ENCODE assay signal across 16 cellular contexts in the genomic region with DNA sequence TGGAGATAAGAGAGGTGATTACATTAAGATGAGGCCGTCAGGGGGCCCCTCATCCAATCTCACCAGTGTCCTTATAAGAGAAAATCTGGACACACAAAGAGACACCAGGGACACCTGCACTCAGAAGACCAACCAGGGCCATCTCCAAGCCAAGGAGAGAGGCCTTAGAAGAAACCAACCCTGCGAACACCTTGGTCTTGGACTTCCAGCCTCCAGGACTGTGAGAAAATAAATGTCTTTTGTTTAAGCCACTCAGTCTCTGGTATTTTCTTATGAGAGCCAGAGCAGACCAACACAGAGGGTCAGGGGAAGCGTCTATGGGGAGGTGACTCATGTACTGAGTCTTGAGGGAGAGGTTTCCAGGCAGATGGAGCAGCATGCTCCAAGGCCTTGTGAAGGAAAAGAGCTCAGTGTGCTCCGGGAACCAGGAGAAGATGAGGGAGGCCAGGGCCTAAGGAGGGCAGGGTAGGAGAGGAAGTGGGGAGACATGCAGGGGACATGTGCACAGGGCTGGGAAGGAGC. TPM values are rescaled to one million over a fixed set of nuclear protein-coding genes. Genes with fewer than 3 reads are reported as not detected.
A peak's percentile ranks its signal among the peaks of the same experiment; 100 is the strongest.
DNase-seq lines count a peak whose midpoint lies in the region; ATAC-seq and TF ChIP-seq lines count a peak whose summit lies in the region.
"Had no signal": no experiment of that assay in that cellular context is flagged by ENCODE, and none has a peak within 500 bp of the region (broad histone marks: within the 10 kb centered on the region; RNA-seq: fewer than 3 reads in every experiment).

No MANE protein-coding gene starts in this region.

- H3K36me3 Mint-ChIP-seq in activated T-helper 17 cell treated with anti-CD3 and anti-CD28 coated beads, Interleukin-2, amount 50 U/mL, for 72 hours (ENCODE audit: low read depth) = peaks cover 91% of the 10 kb centered on the region
- H3K36me3 Mint-ChIP-seq in stimulated activated memory B cell treated with anti-CD40 and anti-IgM and Interleukin-4, amounts not matched to agents 10 μg/mL and 1 μg/mL and 100 μg/mL, for 72 hours = peaks cover 73% of the 10 kb centered on the region

- TF ChIP-seq POLR2A in heart left ventricle (IDR thresholded peaks at IDR 0.05) = no peak

- H3K4me3 ChIP-seq in left ventricle myocardium inferior (no peak overlapping the region), heart left ventricle (no peak overlapping the region)
- H3K4me3 ChIP-seq: SJSA1 had no signal

- H3K4me1 ChIP-seq in left ventricle myocardium inferior (peaks cover 36% of the 10 kb centered on the region), heart left ventricle (peaks cover 5 to 26% (median 19%) of the 10 kb centered on the region in 12 donors)

- no peak overlapping the region for H3K27ac ChIP-seq in left ventricle myocardium inferior (replicated peaks)
- H3K27ac ChIP-seq in heart left ventricle = no peak overlapping the region
- H3K27ac ChIP-seq: SJSA1 had no signal

- TF ChIP-seq CTCF in left ventricle myocardium inferior (IDR thresholded peaks at IDR 0.05; ENCODE audit: borderline replicate concordance) (no peak), heart left ventricle (IDR thresholded peaks at IDR 0.05) (no peak)

- no peaks in the 10 kb centered on the region for H3K9me3 Mint-ChIP-seq in activated T-helper 17 cell treated with anti-CD3 and anti-CD28 coated beads, Interleukin-2, amount 50 U/mL, for 72 hours
- H3K9me3 Mint-ChIP-seq in stimulated activated memory B cell treated with anti-CD40 and anti-IgM and Interleukin-4, amounts not matched to agents 10 μg/mL and 1 μg/mL and 100 μg/mL, for 72 hours = no peaks in the 10 kb centered on the region
- H3K9me3 Mint-ChIP-seq: dendritic cell treated with granulocyte-macrophage colony-stimulating factor and Interleukin-4, amounts not matched to agents 40 ng/mL and 50 ng/mL, for 4 days had no signal

- intact Hi-C loops in left ventricle myocardium inferior (cut with micrococcal nuclease) = no loop called here
- intact Hi-C loops in heart left ventricle (cut with DNase I) = no loop called here

- no peaks in the 10 kb centered on the region for H3K27me3 ChIP-seq in left ventricle myocardium inferior (ENCODE audit: low read depth)
- H3K27me3 ChIP-seq in heart left ventricle = no peaks in the 10 kb centered on the region
- H3K27me3 ChIP-seq: SJSA1 had no signal

- H3K36me3 ChIP-seq in left ventricle myocardium inferior (peaks cover 71% of the 10 kb centered on the region), heart left ventricle (peaks cover 0 to 83% (median 47%) of the 10 kb centered on the region in 9 donors)

- ATAC-seq in heart left ventricle = no peak
- no peak for ATAC-seq in activated T-helper 17 cell treated with anti-CD3 and anti-CD28 coated beads, Interleukin-2, amount 50 U/mL, for 72 hours (replicated peaks)
- no peak for ATAC-seq in stimulated activated memory B cell treated with anti-CD40 and anti-IgM and Interleukin-4, amounts not matched to agents 10 μg/mL and 1 μg/mL and 100 μg/mL, for 72 hours
- no peak for ATAC-seq in HG03108 (IDR thresholded peaks at IDR 0.05; ENCODE audit: unreplicated experiment)

- 72 to 99% (median 92%) methylated on average over 4 of the region's 4 CpGs for WGBS in heart left ventricle, 4 donors

- peak overlapping the region; percentile 2 for H3K4me3 Mint-ChIP-seq in activated T-helper 17 cell treated with anti-CD3 and anti-CD28 coated beads, Interleukin-2, amount 50 U/mL, for 72 hours
- H3K4me3 Mint-ChIP-seq in stimulated activated memory B cell treated with anti-CD40 and anti-IgM and Interleukin-4, amounts not matched to agents 10 μg/mL and 1 μg/mL and 100 μg/mL, for 72 hours = no peak overlapping the region
- H3K4me3 Mint-ChIP-seq: dendritic cell treated with granulocyte-macrophage colony-stimulating factor and Interleukin-4, amounts not matched to agents 40 ng/mL and 50 ng/mL, for 4 days had no signal

- DNase-seq in left ventricle myocardium inferior (peak; percentile 5), heart left ventricle (no peak), iris pigment epithelial cell (ENCODE audit: low read depth) (peak; percentile 89), retina (no peak), NCI-H1694 treated with DMSO at 0.1 percent for 48 hours (lab: John Stamatoyannopoulos, UW) (no peak)
- DNase-seq: amniotic stem cell, NCI-H1105 treated with DMSO at 0.1 percent for 48 hours, NCI-H2227 treated with DMSO at 0.1 percent for 48 hours, nucleus accumbens had no signal

- H3K4me1 Mint-ChIP-seq in activated T-helper 17 cell treated with anti-CD3 and anti-CD28 coated beads, Interleukin-2, amount 50 U/mL, for 72 hours = peaks cover 36% of the 10 kb centered on the region
- peaks cover 73% of the 10 kb centered on the region for H3K4me1 Mint-ChIP-seq in stimulated activated memory B cell treated with anti-CD40 and anti-IgM and Interleukin-4, amounts not matched to agents 10 μg/mL and 1 μg/mL and 100 μg/mL, for 72 hours

- H3K9me3 ChIP-seq in left ventricle myocardium inferior (replicated peaks) = peaks cover 4% of the 10 kb centered on the region
- no peaks in the 10 kb centered on the region for H3K9me3 ChIP-seq in heart left ventricle
- H3K9me3 ChIP-seq: SJSA1 had no signal

- H3K27me3 Mint-ChIP-seq in activated T-helper 17 cell treated with anti-CD3 and anti-CD28 coated beads, Interleukin-2, amount 50 U/mL, for 72 hours = no peaks in the 10 kb centered on the region
- H3K27me3 Mint-ChIP-seq in stimulated activated memory B cell treated with anti-CD40 and anti-IgM and Interleukin-4, amounts not matched to agents 10 μg/mL and 1 μg/mL and 100 μg/mL, for 72 hours = no peaks in the 10 kb centered on the region
- H3K27me3 Mint-ChIP-seq: dendritic cell treated with granulocyte-macrophage colony-stimulating factor and Interleukin-4, amounts not matched to agents 40 ng/mL and 50 ng/mL, for 4 days had no signal

- peak overlapping the region; percentile 51 for H3K27ac Mint-ChIP-seq in activated T-helper 17 cell treated with anti-CD3 and anti-CD28 coated beads, Interleukin-2, amount 50 U/mL, for 72 hours
- peak overlapping the region; percentile 11 for H3K27ac Mint-ChIP-seq in stimulated activated memory B cell treated with anti-CD40 and anti-IgM and Interleukin-4, amounts not matched to agents 10 μg/mL and 1 μg/mL and 100 μg/mL, for 72 hours
- H3K27ac Mint-ChIP-seq: dendritic cell treated with granulocyte-macrophage colony-stimulating factor and Interleukin-4, amounts not matched to agents 40 ng/mL and 50 ng/mL, for 4 days had no signal

RNA-seq across cellular contexts. Expression of a gene that starts 5.4 kb away (rescaled TPM):
- total RNA-seq in left ventricle myocardium inferior (34.0 TPM), heart left ventricle (10 to 100 TPM; 33.3 to 56.2 (median 38.6) TPM)
- polyA plus RNA-seq in heart left ventricle = 10 to 100 TPM; 21.3 to 41.8 TPM
- total RNA-seq in activated T-helper 17 cell treated with anti-CD3 and anti-CD28 coated beads, Interleukin-2, amount 50 U/mL, for 72 hours = 100 to 1,000 TPM in 1 of 2 donors, 10 to 100 TPM in 1; 91.9 to 112 TPM

RNA-seq across cellular contexts. Expression of a gene that starts 22.9 kb away (rescaled TPM):
- total RNA-seq in left ventricle myocardium inferior = 85.2 TPM
- total RNA-seq in heart left ventricle = 100 to 1,000 TPM in 3 of 9 donors, 10 to 100 TPM in 6; 64.2 to 139 (median 85.7) TPM
- 100 to 1,000 TPM; 109 to 150 TPM for polyA plus RNA-seq in heart left ventricle
- total RNA-seq in activated T-helper 17 cell treated with anti-CD3 and anti-CD28 coated beads, Interleukin-2, amount 50 U/mL, for 72 hours = 100 to 1,000 TPM; 154 to 390 TPM

RNA-seq across cellular contexts. Expression of a gene that starts 40.0 kb away (rescaled TPM):
- total RNA-seq in left ventricle myocardium inferior (not detected), heart left ventricle (not detected)
- polyA plus RNA-seq in heart left ventricle = not detected
- total RNA-seq in activated T-helper 17 cell treated with anti-CD3 and anti-CD28 coated beads, Interleukin-2, amount 50 U/mL, for 72 hours = not detected
- total RNA-seq: lung microvascular endothelial cell, SJSA1 had no signal
- polyA plus RNA-seq: fibroblast of lung had no signal

Comparison
In these comparisons a context has a peak if more than half of its experiments do, and no peak if none do; other contexts are left out.
1. DNase-seq: peak in left ventricle myocardium inferior (single experiment) and iris pigment epithelial cell (single experiment); none in heart left ventricle (0 of 5), retina (single experiment) and NCI-H1694 treated with DMSO at 0.1 percent for 48 hours (single experiment).